Comparison of ENCODE assay signal across 13 cellular contexts in genomic region chr20:62739067-62739466, GRCh38. TPM values are rescaled to one million over a fixed set of nuclear protein-coding genes. Genes with fewer than 3 reads are reported as not detected.
A peak's percentile ranks its signal among the peaks of the same experiment; 100 is the strongest.
DNase-seq lines count a peak whose midpoint lies in the region; ATAC-seq, FAIRE-seq and TF ChIP-seq lines count a peak whose summit lies in the region.
"Had no signal": no experiment of that assay in that cellular context is flagged by ENCODE, and none has a peak within 500 bp of the region (broad histone marks: within the 10 kb centered on the region; RNA-seq: fewer than 3 reads in every experiment).

No MANE protein-coding gene starts in this region.

- no TSS peak for BruUV-seq in HepG2 (replicated peaks; lab: Mats Ljungman, UMichigan)

- peaks cover 28% of the 10 kb centered on the region for H3K27me3 Mint-ChIP-seq in activated CD4-positive, alpha-beta memory T cell treated with anti-CD3 and anti-CD28 coated beads, Interleukin-2, amount 10 ng/mL, durations not matched to agents 7 days and 5 days
- H3K27me3 Mint-ChIP-seq in immature natural killer cell (ENCODE audit: low read depth in 3 of 3): no peaks in the 10 kb centered on the region

- intact Hi-C loops in right lobe of liver (cut with DNase I) (no loop called here), HepG2 (cut with micrococcal nuclease; ENCODE audit: unreplicated experiment) (no loop called here), aorta (cut with DNase I) (no loop called here)

- H3K4me1 ChIP-seq in right lobe of liver (no peaks in the 10 kb centered on the region), HepG2 (ENCODE audit: insufficient read depth, low read length) (peaks cover 11% of the 10 kb centered on the region; the same call in 1 of the 2 replicates), aorta (ENCODE audit: control insufficient read depth in 1 of 2, insufficient read depth in 2 of 2, low read length in 2 of 2) (no peaks in the 10 kb centered on the region)
- H3K4me1 ChIP-seq: adrenal gland, prostate gland had no signal

- in situ Hi-C loops in HepG2 (cut with HindIII; ENCODE audit: extremely low pct_ligation_motif_present, low pct_unique_long_range_greater_than_20kb): no loop called here

- no peak overlapping the region for H3K27ac ChIP-seq in right lobe of liver
- H3K27ac ChIP-seq in HepG2 (ENCODE audit: extremely low read length, insufficient read depth, low read length): no peak overlapping the region
- H3K27ac ChIP-seq in aorta (ENCODE audit: low read depth in 1 of 2, low read length in 2 of 2): no peak overlapping the region
- H3K27ac ChIP-seq: prostate gland had no signal

- TF ChIP-seq EP300 in HepG2 (IDR thresholded peaks at IDR 0.05; ENCODE audit: low read depth in 2 of 2, low read length in 2 of 2): no peak
- no peak for TF ChIP-seq EP300 in HepG2 (CRISPR knock-in tag; IDR thresholded peaks at IDR 0.05; ENCODE audit: borderline replicate concordance)

- no peak for ATAC-seq in right lobe of liver
- ATAC-seq in HepG2: no peak
- no peak for ATAC-seq in aorta (ENCODE audit: low FRiP score)
- ATAC-seq in HG03439 (IDR thresholded peaks at IDR 0.05; ENCODE audit: unreplicated experiment): no peak
- ATAC-seq in GM19467 (IDR thresholded peaks at IDR 0.05; ENCODE audit: unreplicated experiment): no peak
- ATAC-seq in HG02571 (IDR thresholded peaks at IDR 0.05; ENCODE audit: unreplicated experiment): no peak

- WGBS in right lobe of liver (ENCODE audit: insufficient coverage, low coverage, low lambda C conversion rate, missing lambda C conversion rate): no CpG with 5 or more reads among the region's 12 CpGs
- 51% methylated on average over 12 of the region's 12 CpGs for WGBS in HepG2 (ENCODE audit: low lambda C conversion rate)
- 90% methylated on average over 12 of the region's 12 CpGs for WGBS in aorta, 2 donors

- TF ChIP-seq POLR2A in right lobe of liver (IDR thresholded peaks at IDR 0.05): no peak
- TF ChIP-seq POLR2A in HepG2 (IDR thresholded peaks at IDR 0.05; ENCODE audit: insufficient read depth in 1 of 2, low read depth in 2 of 2, low read length in 2 of 2): no peak

- CTCF ChIA-PET in HepG2 (lab: Yijun Ruan, JAX; ENCODE audit: low intra/inter-chr PET ratio, low total read pairs): no interaction called here
- CTCF ChIA-PET in activated CD4-positive, alpha-beta memory T cell treated with anti-CD3 and anti-CD28 coated beads, Interleukin-2, amount 10 ng/mL, durations not matched to agents 7 days and 5 days (lab: Charles Lee): interaction anchor here (0.9 to 1.3 kb wide), 2 partner anchors 9 to 52 kb away, joined by 3 read pairs; no protein-coding TSS in a partner anchor

- no peak overlapping the region for H3K9ac ChIP-seq in HepG2 (ENCODE audit: insufficient read depth, low read depth, low read length)

- DNase-seq in right lobe of liver: peak in 2 of 3 donors; percentile 17 to 42
- no peak for DNase-seq in HepG2 (ENCODE audit: low spot score)
- DNase-seq in activated CD4-positive, alpha-beta memory T cell treated with anti-CD3 and anti-CD28 coated beads, Interleukin-2, amount 10 ng/mL, durations not matched to agents 7 days and 5 days: no peak
- DNase-seq in immature natural killer cell: no peak
- peak; percentile 41 to 44 for DNase-seq in aorta
- DNase-seq: C1 segment of cervical spinal cord, H7 had no signal

- H3K4me3 Mint-ChIP-seq in activated CD4-positive, alpha-beta memory T cell treated with anti-CD3 and anti-CD28 coated beads, Interleukin-2, amount 10 ng/mL, durations not matched to agents 7 days and 5 days: peak overlapping the region; percentile 27
- peak overlapping the region in 4 of 5 donors; percentile 84 to 88 (median 85) for H3K4me3 Mint-ChIP-seq in immature natural killer cell

- no peak overlapping the region for H3K4me3 ChIP-seq in right lobe of liver
- no peak overlapping the region for H3K4me3 ChIP-seq in HepG2 (replicated peaks in 1 of 3; ENCODE audit: insufficient read depth in 1 of 3, low read depth in 2 of 3, low read length in 3 of 3)
- no peak overlapping the region for H3K4me3 ChIP-seq in aorta (ENCODE audit: low read length in 2 of 2)
- H3K4me3 ChIP-seq: adrenal gland, prostate gland had no signal

- no peak overlapping the region for H3K4me2 ChIP-seq in HepG2 (ENCODE audit: low read depth, low read length)

- H3K79me2 ChIP-seq in HepG2 (ENCODE audit: insufficient read depth, low read length): no peaks in the 10 kb centered on the region

- H3K36me3 ChIP-seq in right lobe of liver: no peaks in the 10 kb centered on the region
- H3K36me3 ChIP-seq in HepG2 (replicated peaks in 1 of 2; ENCODE audit: control insufficient read depth in 1 of 2, insufficient read depth in 2 of 2, low read length in 2 of 2): no peaks in the 10 kb centered on the region
- no peaks in the 10 kb centered on the region for H3K36me3 ChIP-seq in aorta (ENCODE audit: control insufficient read depth in 1 of 2, insufficient read depth in 2 of 2, low read length in 1 of 2)
- H3K36me3 ChIP-seq: adrenal gland, prostate gland had no signal

- TF ChIP-seq CTCF in right lobe of liver (IDR thresholded peaks at IDR 0.05) (no peak), HepG2 (CRISPR knock-in tag; IDR thresholded peaks at IDR 0.05) (no peak)

- no peaks in the 10 kb centered on the region; the same call in 1 of the 2 replicates for H4K20me1 ChIP-seq in HepG2 (ENCODE audit: insufficient read depth, low read length)

- no peak overlapping the region for H2AFZ ChIP-seq in HepG2 (ENCODE audit: low read length)

- peaks cover 54% of the 10 kb centered on the region for H3K4me1 Mint-ChIP-seq in activated CD4-positive, alpha-beta memory T cell treated with anti-CD3 and anti-CD28 coated beads, Interleukin-2, amount 10 ng/mL, durations not matched to agents 7 days and 5 days
- H3K4me1 Mint-ChIP-seq in immature natural killer cell: peaks cover 26 to 27% of the 10 kb centered on the region in 2 donors

- H3K9me3 ChIP-seq in right lobe of liver (no peaks in the 10 kb centered on the region), HepG2 (ENCODE audit: low read length) (no peaks in the 10 kb centered on the region), aorta (ENCODE audit: control insufficient read depth, low read length) (no peaks in the 10 kb centered on the region)
- H3K9me3 ChIP-seq: adrenal gland, prostate gland had no signal

- H3K27ac Mint-ChIP-seq in activated CD4-positive, alpha-beta memory T cell treated with anti-CD3 and anti-CD28 coated beads, Interleukin-2, amount 10 ng/mL, durations not matched to agents 7 days and 5 days: peak overlapping the region; percentile 95
- peak overlapping the region; percentile 49 to 98 (median 92) for H3K27ac Mint-ChIP-seq in immature natural killer cell

- no peaks in the 10 kb centered on the region for H3K36me3 Mint-ChIP-seq in activated CD4-positive, alpha-beta memory T cell treated with anti-CD3 and anti-CD28 coated beads, Interleukin-2, amount 10 ng/mL, durations not matched to agents 7 days and 5 days (ENCODE audit: low read depth)
- H3K36me3 Mint-ChIP-seq in immature natural killer cell: no peaks in the 10 kb centered on the region

- TF ChIP-seq RAD21 in HepG2 (CRISPR knock-in tag; IDR thresholded peaks at IDR 0.05): no peak

- POLR2A ChIA-PET in HepG2 (lab: Yijun Ruan, JAX): interaction anchor here (1.1 kb wide), 1 partner anchor 115 kb away, joined by 3 read pairs; no protein-coding TSS in a partner anchor
- POLR2A ChIA-PET in activated CD4-positive, alpha-beta memory T cell treated with anti-CD3 and anti-CD28 coated beads, Interleukin-2, amount 10 ng/mL, durations not matched to agents 7 days and 5 days (lab: Charles Lee): interaction anchor here (0.9 to 2.7 kb wide), 11 partner anchors 15 to 353 kb away, joined by 3 to 19 read pairs (median 5); partner anchors contain the start of genes RPS21 and SLCO4A1

- H3K27me3 ChIP-seq in right lobe of liver (no peaks in the 10 kb centered on the region), HepG2 (ENCODE audit: control insufficient read depth in 1 of 2, insufficient read depth in 2 of 2, low read length in 2 of 2) (peaks cover 67 to 97% of the 10 kb centered on the region in 2 experiments), aorta (ENCODE audit: control insufficient read depth in 1 of 2, insufficient read depth in 2 of 2, low read length in 1 of 2) (no peaks in the 10 kb centered on the region)

- no peak for FAIRE-seq in HepG2 (lab: Jason Lieb, UNC)

- H3K9me3 Mint-ChIP-seq in activated CD4-positive, alpha-beta memory T cell treated with anti-CD3 and anti-CD28 coated beads, Interleukin-2, amount 10 ng/mL, durations not matched to agents 7 days and 5 days: no peaks in the 10 kb centered on the region
- H3K9me3 Mint-ChIP-seq in immature natural killer cell: no peaks in the 10 kb centered on the region

RNA-seq across cellular contexts. Expression of gene NTSR1, which starts 30.4 kb away (rescaled TPM):
- total RNA-seq in right lobe of liver (under 1 TPM in 4 of 6 experiments, not detected in 2; 0.04 to 0.74 (median 0.09) TPM), HepG2 (2016; rRNA removed; fragmentation: Illumina TruSeq; extraction: Trizol) (0.09 TPM in 1 of 2 replicates, not detected in the other), aorta (not detected)
- total RNA-seq in HepG2 (2016; cell fraction: cytosol; rRNA removed; fragmentation: Illumina TruSeq; extraction: Trizol; ENCODE audit: low read depth): not detected in 2 replicates
- total RNA-seq in HepG2 (2016; cell fraction: insoluble cytoplasmic fraction; rRNA removed; fragmentation: Illumina TruSeq; extraction: Trizol): 0.04 TPM in 1 of 2 replicates, not detected in the other
- 0.09 TPM in 1 of 2 replicates, not detected in the other for total RNA-seq in HepG2 (2016; cell fraction: membrane; rRNA removed; fragmentation: Illumina TruSeq; extraction: Trizol)
- 0.12 TPM in 1 of 2 replicates, not detected in the other for total RNA-seq in HepG2 (2016; cell fraction: nucleus; rRNA removed; fragmentation: Illumina TruSeq; extraction: Trizol)
- polyA plus RNA-seq in HepG2 (2011; rRNA removed) (0.12 and 0.17 TPM in 2 replicates), immature natural killer cell (not detected), aorta (not detected)
- polyA plus RNA-seq in HepG2 (2011; cell fraction: cytosol; rRNA removed): 0.09 and 0.12 TPM in 2 replicates
- polyA plus RNA-seq in HepG2 (2011; cell fraction: nucleus; rRNA removed): 0.38 and 0.51 TPM in 2 replicates
- 0.09 and 0.19 TPM in 2 replicates for polyA plus RNA-seq in HepG2 (2012)
- polyA plus RNA-seq in HepG2 (2016; cell fraction: cytosol; fragmentation: Illumina TruSeq; extraction: Trizol; ENCODE audit: low read depth): not detected in 2 replicates
- 0.08 TPM in 1 of 2 replicates, not detected in the other for polyA plus RNA-seq in HepG2 (2016; cell fraction: insoluble cytoplasmic fraction; fragmentation: Illumina TruSeq; extraction: Trizol; ENCODE audit: low read depth)
- 0.05 TPM in 1 of 2 replicates, not detected in the other for polyA plus RNA-seq in HepG2 (2016; cell fraction: membrane; fragmentation: Illumina TruSeq; extraction: Trizol; ENCODE audit: low read depth)
- 0.35 and 0.41 TPM in 2 replicates for polyA plus RNA-seq in HepG2 (2016; cell fraction: nucleus; fragmentation: Illumina TruSeq; extraction: Trizol; ENCODE audit: insufficient read depth, low read depth)
- 0.24 TPM in 1 of 2 replicates, not detected in the other for polyA minus RNA-seq in HepG2 (2011; rRNA and poly(A)+ RNA removed; ENCODE audit: low replicate concordance)
- not detected in 2 replicates for polyA minus RNA-seq in HepG2 (2011; cell fraction: cytosol; rRNA and poly(A)+ RNA removed)
- polyA minus RNA-seq in HepG2 (2011; cell fraction: nucleus; rRNA and poly(A)+ RNA removed): 0.12 and 0.13 TPM in 2 replicates
- total RNA-seq in activated CD4-positive, alpha-beta memory T cell treated with anti-CD3 and anti-CD28 coated beads, Interleukin-2, amount 10 ng/mL, durations not matched to agents 7 days and 5 days: not detected
- total RNA-seq: G401 had no signal

RNA-seq across cellular contexts. Expression of gene MRGBP, which starts 57.2 kb away (rescaled TPM):
- 1 to 10 TPM; 3.3 to 8.0 (median 5.3) TPM for total RNA-seq in right lobe of liver
- total RNA-seq in HepG2 (2016; rRNA removed; fragmentation: Illumina TruSeq; extraction: Trizol): 34.8 and 35.9 TPM in 2 replicates
- total RNA-seq in HepG2 (2016; cell fraction: cytosol; rRNA removed; fragmentation: Illumina TruSeq; extraction: Trizol; ENCODE audit: low read depth): 79.0 and 80.7 TPM in 2 replicates
- 31.8 and 38.7 TPM in 2 replicates for total RNA-seq in HepG2 (2016; cell fraction: insoluble cytoplasmic fraction; rRNA removed; fragmentation: Illumina TruSeq; extraction: Trizol)
- 96.7 and 98.0 TPM in 2 replicates for total RNA-seq in HepG2 (2016; cell fraction: membrane; rRNA removed; fragmentation: Illumina TruSeq; extraction: Trizol)
- total RNA-seq in HepG2 (2016; cell fraction: nucleus; rRNA removed; fragmentation: Illumina TruSeq; extraction: Trizol): 17.0 and 18.5 TPM in 2 replicates
- polyA plus RNA-seq in HepG2 (2011; rRNA removed): 31.6 and 34.2 TPM in 2 replicates
- polyA plus RNA-seq in HepG2 (2011; cell fraction: cytosol; rRNA removed): 30.7 and 37.2 TPM in 2 replicates
- polyA plus RNA-seq in HepG2 (2011; cell fraction: nucleus; rRNA removed): 29.7 and 36.4 TPM in 2 replicates
- polyA plus RNA-seq in HepG2 (2012): 21.6 and 23.1 TPM in 2 replicates
- polyA plus RNA-seq in HepG2 (2016; cell fraction: cytosol; fragmentation: Illumina TruSeq; extraction: Trizol; ENCODE audit: low read depth): 88.5 and 96.5 TPM in 2 replicates
- 34.9 and 39.2 TPM in 2 replicates for polyA plus RNA-seq in HepG2 (2016; cell fraction: insoluble cytoplasmic fraction; fragmentation: Illumina TruSeq; extraction: Trizol; ENCODE audit: low read depth)
- 88.7 and 90.6 TPM in 2 replicates for polyA plus RNA-seq in HepG2 (2016; cell fraction: membrane; fragmentation: Illumina TruSeq; extraction: Trizol; ENCODE audit: low read depth)
- 40.3 and 42.7 TPM in 2 replicates for polyA plus RNA-seq in HepG2 (2016; cell fraction: nucleus; fragmentation: Illumina TruSeq; extraction: Trizol; ENCODE audit: insufficient read depth, low read depth)
- polyA minus RNA-seq in HepG2 (2011; rRNA and poly(A)+ RNA removed; ENCODE audit: low replicate concordance): 21.2 and 36.8 TPM in 2 replicates
- polyA minus RNA-seq in HepG2 (2011; cell fraction: cytosol; rRNA and poly(A)+ RNA removed): 12.7 and 13.0 TPM in 2 replicates
- 10.2 and 10.9 TPM in 2 replicates for polyA minus RNA-seq in HepG2 (2011; cell fraction: nucleus; rRNA and poly(A)+ RNA removed)
- 10 to 100 TPM; 14.9 to 15.8 TPM for total RNA-seq in activated CD4-positive, alpha-beta memory T cell treated with anti-CD3 and anti-CD28 coated beads, Interleukin-2, amount 10 ng/mL, durations not matched to agents 7 days and 5 days
- 10 to 100 TPM; 10.4 to 15.3 (median 12.5) TPM for polyA plus RNA-seq in immature natural killer cell
- 1 to 10 TPM; 7.5 to 7.6 TPM for total RNA-seq in aorta
- 1 to 10 TPM; 4.0 to 7.8 TPM for polyA plus RNA-seq in aorta

Comparison
In these comparisons a context has a peak if more than half of its experiments do, and no peak if none do; other contexts are left out.
1. DNase-seq: peak in right lobe of liver (2 of 3) and aorta (2 of 2); none in HepG2 (single experiment), activated CD4-positive, alpha-beta memory T cell treated with anti-CD3 and anti-CD28 coated beads, Interleukin-2, amount 10 ng/mL, durations not matched to agents 7 days and 5 days (single experiment) and immature natural killer cell (0 of 3).